Comparison of ENCODE assay signal across 2 cellular contexts in the genomic region with DNA sequence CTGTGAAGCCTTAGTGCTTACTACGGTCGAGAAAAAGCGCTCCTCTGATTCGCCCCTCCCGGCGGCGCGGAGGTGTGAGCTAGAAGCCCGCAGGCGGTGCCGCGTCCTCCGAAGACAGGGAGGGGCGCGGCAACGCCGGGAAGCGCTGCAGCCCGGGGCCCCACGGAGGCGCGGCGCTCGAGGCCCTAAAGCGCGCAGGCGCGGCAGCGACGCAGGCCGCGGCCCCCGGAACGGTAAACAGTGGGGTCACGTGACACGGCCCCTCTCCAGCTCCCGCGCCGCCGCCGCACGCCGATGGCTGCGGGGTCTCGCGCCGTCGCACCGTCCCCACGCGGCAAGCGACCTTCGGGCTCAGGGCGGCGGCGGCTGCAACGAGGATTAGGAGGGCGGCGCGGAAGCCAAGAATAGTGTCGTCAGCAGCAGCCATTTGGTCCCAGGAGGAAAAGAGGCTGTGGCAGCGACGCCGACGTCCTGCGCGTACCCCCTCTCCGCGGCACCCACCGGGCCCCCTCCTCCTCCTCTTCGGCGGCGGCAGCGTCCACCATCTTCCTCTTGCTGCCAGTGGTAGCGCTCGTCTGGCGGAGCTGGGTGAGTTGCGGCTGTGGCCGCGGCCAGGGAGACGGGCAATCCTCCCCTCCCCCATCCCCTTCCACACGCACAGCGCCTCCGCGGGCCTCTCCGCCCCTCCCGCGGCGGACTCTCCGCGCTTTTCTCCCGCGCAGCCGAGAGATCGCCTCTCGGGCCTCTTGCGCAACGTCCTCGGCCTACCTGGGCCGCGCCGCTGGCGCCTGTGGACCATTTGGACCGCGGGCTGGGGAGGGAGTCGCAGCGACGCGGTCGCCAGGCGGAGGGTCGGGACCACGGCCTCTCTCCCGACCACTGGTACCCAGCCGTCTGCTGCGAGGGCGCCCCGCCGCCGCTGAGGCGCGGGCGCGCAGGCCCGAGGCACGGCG.
TF ChIP-seq lines count a peak whose summit lies in the region.

A gene with protein sequence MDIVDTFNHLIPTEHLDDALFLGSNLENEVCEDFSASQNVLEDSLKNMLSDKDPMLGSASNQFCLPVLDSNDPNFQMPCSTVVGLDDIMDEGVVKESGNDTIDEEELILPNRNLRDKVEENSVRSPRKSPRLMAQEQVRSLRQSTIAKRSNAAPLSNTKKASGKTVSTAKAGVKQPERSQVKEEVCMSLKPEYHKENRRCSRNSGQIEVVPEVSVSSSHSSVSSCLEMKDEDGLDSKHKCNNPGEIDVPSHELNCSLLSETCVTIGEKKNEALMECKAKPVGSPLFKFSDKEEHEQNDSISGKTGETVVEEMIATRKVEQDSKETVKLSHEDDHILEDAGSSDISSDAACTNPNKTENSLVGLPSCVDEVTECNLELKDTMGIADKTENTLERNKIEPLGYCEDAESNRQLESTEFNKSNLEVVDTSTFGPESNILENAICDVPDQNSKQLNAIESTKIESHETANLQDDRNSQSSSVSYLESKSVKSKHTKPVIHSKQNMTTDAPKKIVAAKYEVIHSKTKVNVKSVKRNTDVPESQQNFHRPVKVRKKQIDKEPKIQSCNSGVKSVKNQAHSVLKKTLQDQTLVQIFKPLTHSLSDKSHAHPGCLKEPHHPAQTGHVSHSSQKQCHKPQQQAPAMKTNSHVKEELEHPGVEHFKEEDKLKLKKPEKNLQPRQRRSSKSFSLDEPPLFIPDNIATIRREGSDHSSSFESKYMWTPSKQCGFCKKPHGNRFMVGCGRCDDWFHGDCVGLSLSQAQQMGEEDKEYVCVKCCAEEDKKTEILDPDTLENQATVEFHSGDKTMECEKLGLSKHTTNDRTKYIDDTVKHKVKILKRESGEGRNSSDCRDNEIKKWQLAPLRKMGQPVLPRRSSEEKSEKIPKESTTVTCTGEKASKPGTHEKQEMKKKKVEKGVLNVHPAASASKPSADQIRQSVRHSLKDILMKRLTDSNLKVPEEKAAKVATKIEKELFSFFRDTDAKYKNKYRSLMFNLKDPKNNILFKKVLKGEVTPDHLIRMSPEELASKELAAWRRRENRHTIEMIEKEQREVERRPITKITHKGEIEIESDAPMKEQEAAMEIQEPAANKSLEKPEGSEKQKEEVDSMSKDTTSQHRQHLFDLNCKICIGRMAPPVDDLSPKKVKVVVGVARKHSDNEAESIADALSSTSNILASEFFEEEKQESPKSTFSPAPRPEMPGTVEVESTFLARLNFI (N-terminal part only) (plus strand): TSS at position 240 of the 953 bp plus-strand sequence. CDS start 10,750 bp downstream, outside the sequence.

TF ChIP-seq in IMR-90, 13 proteins besides CTCF, POLR2A, EP300 and RAD21:
- TF ChIP-seq MXI1 (IDR thresholded peaks at IDR 0.05; ENCODE audit: borderline replicate concordance, low read depth, low read length) (peak; percentile 57; the same call in 1 of the 2 replicates), SMC3 (IDR thresholded peaks at IDR 0.05; ENCODE audit: low read depth, low read length) (no peak), CHD1 (IDR thresholded peaks at IDR 0.05; ENCODE audit: low read depth, low read length) (no peak), FOS (IDR thresholded peaks at IDR 0.05; ENCODE audit: low read depth, low read length) (no peak), MAFK (IDR thresholded peaks at IDR 0.05; ENCODE audit: low read depth, low read length) (no peak), RFX5 (IDR thresholded peaks at IDR 0.05; ENCODE audit: low read depth, low read length) (no peak), NFE2L2 (IDR thresholded peaks at IDR 0.05; ENCODE audit: low read depth, low read length) (no peak), RCOR1 (IDR thresholded peaks at IDR 0.05; ENCODE audit: insufficient replicate concordance, low read length) (no peak), CEBPB (IDR thresholded peaks at IDR 0.05; ENCODE audit: low read depth, low read length) (peak; percentile 99), MAZ (IDR thresholded peaks at IDR 0.05; ENCODE audit: borderline replicate concordance, low read depth, low read length) (peak; percentile 59; the same call in 1 of the 2 replicates), BHLHE40 (IDR thresholded peaks at IDR 0.05; ENCODE audit: low read depth, low read length) (peak; percentile 81)
- TF ChIP-seq, protein P1, sequence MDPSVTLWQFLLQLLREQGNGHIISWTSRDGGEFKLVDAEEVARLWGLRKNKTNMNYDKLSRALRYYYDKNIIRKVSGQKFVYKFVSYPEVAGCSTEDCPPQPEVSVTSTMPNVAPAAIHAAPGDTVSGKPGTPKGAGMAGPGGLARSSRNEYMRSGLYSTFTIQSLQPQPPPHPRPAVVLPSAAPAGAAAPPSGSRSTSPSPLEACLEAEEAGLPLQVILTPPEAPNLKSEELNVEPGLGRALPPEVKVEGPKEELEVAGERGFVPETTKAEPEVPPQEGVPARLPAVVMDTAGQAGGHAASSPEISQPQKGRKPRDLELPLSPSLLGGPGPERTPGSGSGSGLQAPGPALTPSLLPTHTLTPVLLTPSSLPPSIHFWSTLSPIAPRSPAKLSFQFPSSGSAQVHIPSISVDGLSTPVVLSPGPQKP (IDR thresholded peaks at IDR 0.05; ENCODE audit: borderline replicate concordance, low read depth, low read length) = no peak
- TF ChIP-seq, protein P2, sequence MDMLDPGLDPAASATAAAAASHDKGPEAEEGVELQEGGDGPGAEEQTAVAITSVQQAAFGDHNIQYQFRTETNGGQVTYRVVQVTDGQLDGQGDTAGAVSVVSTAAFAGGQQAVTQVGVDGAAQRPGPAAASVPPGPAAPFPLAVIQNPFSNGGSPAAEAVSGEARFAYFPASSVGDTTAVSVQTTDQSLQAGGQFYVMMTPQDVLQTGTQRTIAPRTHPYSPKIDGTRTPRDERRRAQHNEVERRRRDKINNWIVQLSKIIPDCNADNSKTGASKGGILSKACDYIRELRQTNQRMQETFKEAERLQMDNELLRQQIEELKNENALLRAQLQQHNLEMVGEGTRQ (IDR thresholded peaks at IDR 0.05; ENCODE audit: low read depth, low read length) = peak; percentile 95

TF ChIP-seq in endothelial cell of umbilical vein, 7 proteins besides CTCF, POLR2A, EP300 and RAD21:
- TF ChIP-seq JUN (IDR thresholded peaks at IDR 0.05; ENCODE audit: borderline replicate concordance, insufficient read depth, insufficient read length, low read depth) = no peak
- TF ChIP-seq MYC (IDR thresholded peaks at IDR 0.05; ENCODE audit: low read depth, low read length) = no peak
- TF ChIP-seq, protein P3, sequence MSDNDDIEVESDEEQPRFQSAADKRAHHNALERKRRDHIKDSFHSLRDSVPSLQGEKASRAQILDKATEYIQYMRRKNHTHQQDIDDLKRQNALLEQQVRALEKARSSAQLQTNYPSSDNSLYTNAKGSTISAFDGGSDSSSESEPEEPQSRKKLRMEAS (IDR thresholded peaks at IDR 0.05; ENCODE audit: insufficient read depth, insufficient read length) = peak; percentile 61
- no peak for TF ChIP-seq EZH2 (IDR thresholded peaks at IDR 0.05; ENCODE audit: borderline replicate concordance, low read depth, low read length, severe bottlenecking)
- TF ChIP-seq FOS (IDR thresholded peaks at IDR 0.05; ENCODE audit: borderline replicate concordance, insufficient read depth, low read length) = no peak
- TF ChIP-seq POLR2AphosphoS5 (IDR thresholded peaks at IDR 0.05; ENCODE audit: insufficient read depth, low read depth, low read length) = peak; percentile 63
